ENCODE assay signal across 18 cellular contexts in the genomic region with DNA sequence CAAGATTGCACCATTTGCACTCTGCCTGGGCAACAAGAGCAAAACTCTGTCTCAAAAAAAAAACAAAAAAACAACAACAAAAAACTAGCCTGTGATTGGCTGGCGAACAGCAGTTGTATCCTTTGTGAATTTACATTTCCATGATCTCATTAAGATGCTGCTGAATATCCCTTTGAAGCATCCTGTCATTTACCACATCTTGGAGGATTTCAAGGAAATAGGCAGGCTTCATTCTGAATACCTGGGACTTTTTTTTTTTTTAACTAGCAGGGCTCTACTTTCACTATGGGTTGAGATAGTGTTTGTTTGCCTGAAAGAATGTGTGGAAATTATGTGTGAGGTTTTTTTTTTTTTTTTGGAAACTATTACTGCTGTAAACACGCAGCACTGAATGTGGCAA. TPM values are rescaled to one million over a fixed set of nuclear protein-coding genes. Genes with fewer than 3 reads are reported as not detected.
DNase-seq lines count a peak whose midpoint lies in the region; ATAC-seq and TF ChIP-seq lines count a peak whose summit lies in the region.
"Had no signal": no experiment of that assay in that cellular context is flagged by ENCODE, and none has a peak within 500 bp of the region (broad histone marks: within the 10 kb centered on the region; RNA-seq: fewer than 3 reads in every experiment).

No MANE protein-coding gene starts in this region.

- H3K4me3 ChIP-seq in SK-N-SH (ENCODE audit: low read depth in 2 of 2, low read length in 1 of 2): no peak overlapping the region
- H3K4me3 ChIP-seq: BLaER1 treated with 17β-estradiol and CSF1 and Interleukin-3, amounts not matched to agents 10 nM and 100 nM; GM23338 had no signal

- H3K27me3 ChIP-seq in SK-N-SH (ENCODE audit: insufficient read depth): no peaks in the 10 kb centered on the region
- H3K27me3 ChIP-seq: BLaER1 treated with 17β-estradiol and CSF1 and Interleukin-3, amounts not matched to agents 10 nM and 100 nM had no signal

- POLR2A ChIA-PET in activated naive CD8-positive, alpha-beta T cell treated with anti-CD3 and anti-CD28 coated beads, Interleukin-2, amount 10 ng/mL, durations not matched to agents 7 days and 5 days (lab: Charles Lee): no interaction called here
- POLR2A ChIA-PET in SK-N-SH (lab: Yijun Ruan, JAX): no interaction called here

- no peaks in the 10 kb centered on the region for H3F3A ChIP-seq in SK-N-SH (replicated peaks; ENCODE audit: insufficient read depth)

- TF ChIP-seq RAD21 in SK-N-SH (IDR thresholded peaks at IDR 0.05; ENCODE audit: low read length): no peak

- H2AFZ ChIP-seq in SK-N-SH (ENCODE audit: low read depth): no peak overlapping the region
- H2AFZ ChIP-seq: GM23338 had no signal

- H3K4me1 ChIP-seq in SK-N-SH (ENCODE audit: control insufficient read depth in 1 of 2, insufficient read depth in 2 of 2, low read depth in 1 of 2, low read length in 1 of 2): no peaks in the 10 kb centered on the region; a peak in 2 of 4 replicates

- peaks cover 26% of the 10 kb centered on the region for H3K4me1 Mint-ChIP-seq in activated T-cell treated with anti-CD3 and anti-CD28 coated beads, Interleukin-2, amount 50 U/mL, for 24 hours (ENCODE audit: low read depth)
- H3K4me1 Mint-ChIP-seq in natural killer cell treated with Interleukin-12 subunit alpha and Interleukin-12 subunit beta and Interleukin-15 and Interleukin-18, amount 100 ng/mL, for 72 hours (ENCODE audit: low read depth in 2 of 2): no peaks in the 10 kb centered on the region
- H3K4me1 Mint-ChIP-seq in natural killer cell: no peaks in the 10 kb centered on the region
- peaks cover 19% of the 10 kb centered on the region for H3K4me1 Mint-ChIP-seq in activated naive CD8-positive, alpha-beta T cell treated with anti-CD3 and anti-CD28 coated beads, Interleukin-2, amount 10 ng/mL, durations not matched to agents 7 days and 5 days
- peaks cover 53% of the 10 kb centered on the region for H3K4me1 Mint-ChIP-seq in stimulated activated naive CD8-positive, alpha-beta T cell treated with anti-CD3 and anti-CD28 coated beads, Interleukin-15, amount 100 ng/mL, for 72 hours
- H3K4me1 Mint-ChIP-seq: CD4-positive, CD25-positive, alpha-beta regulatory T cell had no signal

- DNase-seq in activated T-cell treated with anti-CD3 and anti-CD28 coated beads, Interleukin-2, amount 50 U/mL, for 24 hours: no peak
- DNase-seq in activated T-cell treated with anti-CD3 and anti-CD28 coated beads for 4 hours (no peak), natural killer cell (no peak), SK-N-SH (no peak), kidney tubule cell (ENCODE audit: low spot score) (no peak)
- peak; percentile 12 for DNase-seq in natural killer cell treated with Interleukin-12 subunit alpha and Interleukin-12 subunit beta and Interleukin-15 and Interleukin-18, amount 100 ng/mL, for 72 hours (ENCODE audit: low spot score)
- DNase-seq in activated naive CD8-positive, alpha-beta T cell treated with anti-CD3 and anti-CD28 coated beads, Interleukin-2, amount 10 ng/mL, durations not matched to agents 7 days and 5 days: no peak
- DNase-seq in stimulated activated naive CD8-positive, alpha-beta T cell treated with anti-CD3 and anti-CD28 coated beads, Interleukin-15, amount 100 ng/mL, for 72 hours: peak in 1 of 2 donors; percentile 32
- DNase-seq: ACHN, Calu3, DMS 273 treated with DMSO at 0.1 percent for 48 hours, DMS79, EL, H7 had no signal

- H4K20me1 ChIP-seq in SK-N-SH (ENCODE audit: insufficient read depth): no peaks in the 10 kb centered on the region
- H4K20me1 ChIP-seq: BLaER1 treated with 17β-estradiol and CSF1 and Interleukin-3, amounts not matched to agents 10 nM and 100 nM had no signal

- no peak for ATAC-seq in natural killer cell treated with Interleukin-12 subunit alpha and Interleukin-12 subunit beta and Interleukin-15 and Interleukin-18, amount 100 ng/mL, for 72 hours
- ATAC-seq in natural killer cell: no peak
- ATAC-seq in activated naive CD8-positive, alpha-beta T cell treated with anti-CD3 and anti-CD28 coated beads, Interleukin-2, amount 10 ng/mL, durations not matched to agents 7 days and 5 days (ENCODE audit: low read depth): peak; percentile 48
- ATAC-seq in stimulated activated naive CD8-positive, alpha-beta T cell treated with anti-CD3 and anti-CD28 coated beads, Interleukin-15, amount 100 ng/mL, for 72 hours: peak; percentile 82
- ATAC-seq: GM23338 had no signal

- H3K9me2 ChIP-seq in SK-N-SH: no peaks in the 10 kb centered on the region

- CTCF ChIA-PET in SK-N-SH (lab: Yijun Ruan, JAX): no interaction called here

- no peak overlapping the region for H3K4me2 ChIP-seq in SK-N-SH
- H3K4me2 ChIP-seq: GM23338 had no signal

- H3K27ac ChIP-seq in SK-N-SH (ENCODE audit: low read depth in 2 of 2, low read length in 1 of 2): no peak overlapping the region
- H3K27ac ChIP-seq: BLaER1 treated with 17β-estradiol and CSF1 and Interleukin-3, amounts not matched to agents 10 nM and 100 nM; HL-60 had no signal

- no peaks in the 10 kb centered on the region for H3K79me2 ChIP-seq in SK-N-SH (ENCODE audit: insufficient read depth)

- no peak overlapping the region for H3K9ac ChIP-seq in SK-N-SH
- H3K9ac ChIP-seq: BLaER1 treated with 17β-estradiol and CSF1 and Interleukin-3, amounts not matched to agents 10 nM and 100 nM had no signal

- TF ChIP-seq EP300 in SK-N-SH (IDR thresholded peaks at IDR 0.05; ENCODE audit: borderline replicate concordance in 1 of 2, low read depth in 1 of 2, low read length in 1 of 2): no peak

- intact Hi-C loops in natural killer cell (cut with micrococcal nuclease): no loop called here

- peak overlapping the region; percentile 64 for H3K27ac Mint-ChIP-seq in activated T-cell treated with anti-CD3 and anti-CD28 coated beads, Interleukin-2, amount 50 U/mL, for 24 hours
- no peak overlapping the region for H3K27ac Mint-ChIP-seq in natural killer cell treated with Interleukin-12 subunit alpha and Interleukin-12 subunit beta and Interleukin-15 and Interleukin-18, amount 100 ng/mL, for 72 hours
- H3K27ac Mint-ChIP-seq in natural killer cell: no peak overlapping the region
- H3K27ac Mint-ChIP-seq in activated naive CD8-positive, alpha-beta T cell treated with anti-CD3 and anti-CD28 coated beads, Interleukin-2, amount 10 ng/mL, durations not matched to agents 7 days and 5 days: peak overlapping the region; percentile 13
- peak overlapping the region; percentile 93 to 99 for H3K27ac Mint-ChIP-seq in stimulated activated naive CD8-positive, alpha-beta T cell treated with anti-CD3 and anti-CD28 coated beads, Interleukin-15, amount 100 ng/mL, for 72 hours
- H3K27ac Mint-ChIP-seq: CD4-positive, CD25-positive, alpha-beta regulatory T cell; GM23338 had no signal

- WGBS in SK-N-SH (ENCODE audit: low lambda C conversion rate): 97% methylated on average over 2 of the region's 2 CpGs

- H3K36me3 Mint-ChIP-seq in activated T-cell treated with anti-CD3 and anti-CD28 coated beads, Interleukin-2, amount 50 U/mL, for 24 hours (ENCODE audit: low read depth): peaks cover 15% of the 10 kb centered on the region
- H3K36me3 Mint-ChIP-seq in natural killer cell treated with Interleukin-12 subunit alpha and Interleukin-12 subunit beta and Interleukin-15 and Interleukin-18, amount 100 ng/mL, for 72 hours: no peaks in the 10 kb centered on the region
- H3K36me3 Mint-ChIP-seq in natural killer cell: no peaks in the 10 kb centered on the region
- H3K36me3 Mint-ChIP-seq in activated naive CD8-positive, alpha-beta T cell treated with anti-CD3 and anti-CD28 coated beads, Interleukin-2, amount 10 ng/mL, durations not matched to agents 7 days and 5 days: no peaks in the 10 kb centered on the region
- H3K36me3 Mint-ChIP-seq: CD4-positive, CD25-positive, alpha-beta regulatory T cell had no signal

- H3K9me3 Mint-ChIP-seq in activated T-cell treated with anti-CD3 and anti-CD28 coated beads, Interleukin-2, amount 50 U/mL, for 24 hours: no peaks in the 10 kb centered on the region
- H3K9me3 Mint-ChIP-seq in natural killer cell treated with Interleukin-12 subunit alpha and Interleukin-12 subunit beta and Interleukin-15 and Interleukin-18, amount 100 ng/mL, for 72 hours: no peaks in the 10 kb centered on the region
- no peaks in the 10 kb centered on the region for H3K9me3 Mint-ChIP-seq in natural killer cell
- H3K9me3 Mint-ChIP-seq in activated naive CD8-positive, alpha-beta T cell treated with anti-CD3 and anti-CD28 coated beads, Interleukin-2, amount 10 ng/mL, durations not matched to agents 7 days and 5 days: no peaks in the 10 kb centered on the region
- H3K9me3 Mint-ChIP-seq in stimulated activated naive CD8-positive, alpha-beta T cell treated with anti-CD3 and anti-CD28 coated beads, Interleukin-15, amount 100 ng/mL, for 72 hours: no peaks in the 10 kb centered on the region
- H3K9me3 Mint-ChIP-seq: GM23338 had no signal

- no peak overlapping the region for H3K4me3 Mint-ChIP-seq in activated T-cell treated with anti-CD3 and anti-CD28 coated beads, Interleukin-2, amount 50 U/mL, for 24 hours
- no peak overlapping the region for H3K4me3 Mint-ChIP-seq in natural killer cell treated with Interleukin-12 subunit alpha and Interleukin-12 subunit beta and Interleukin-15 and Interleukin-18, amount 100 ng/mL, for 72 hours
- no peak overlapping the region for H3K4me3 Mint-ChIP-seq in natural killer cell
- peak overlapping the region; percentile 38 for H3K4me3 Mint-ChIP-seq in activated naive CD8-positive, alpha-beta T cell treated with anti-CD3 and anti-CD28 coated beads, Interleukin-2, amount 10 ng/mL, durations not matched to agents 7 days and 5 days
- peak overlapping the region; percentile 51 to 79 for H3K4me3 Mint-ChIP-seq in stimulated activated naive CD8-positive, alpha-beta T cell treated with anti-CD3 and anti-CD28 coated beads, Interleukin-15, amount 100 ng/mL, for 72 hours
- H3K4me3 Mint-ChIP-seq: CD4-positive, CD25-positive, alpha-beta regulatory T cell; GM23338 had no signal

- peaks cover 0 to 10% of the 10 kb centered on the region in 2 experiments for H3K36me3 ChIP-seq in SK-N-SH (replicated peaks in 1 of 2; ENCODE audit: control insufficient read depth in 1 of 2, insufficient read depth in 2 of 2, low read length in 1 of 2)
- H3K36me3 ChIP-seq: BLaER1 treated with 17β-estradiol and CSF1 and Interleukin-3, amounts not matched to agents 10 nM and 100 nM had no signal

- no peaks in the 10 kb centered on the region for H3K9me3 ChIP-seq in SK-N-SH
- H3K9me3 ChIP-seq: BLaER1 treated with 17β-estradiol and CSF1 and Interleukin-3, amounts not matched to agents 10 nM and 100 nM had no signal

- no peak for TF ChIP-seq CTCF in natural killer cell (IDR thresholded peaks at IDR 0.05)
- no peak for TF ChIP-seq CTCF in SK-N-SH (IDR thresholded peaks at IDR 0.05)

- no peaks in the 10 kb centered on the region for H3K27me3 Mint-ChIP-seq in activated T-cell treated with anti-CD3 and anti-CD28 coated beads, Interleukin-2, amount 50 U/mL, for 24 hours
- H3K27me3 Mint-ChIP-seq in natural killer cell treated with Interleukin-12 subunit alpha and Interleukin-12 subunit beta and Interleukin-15 and Interleukin-18, amount 100 ng/mL, for 72 hours: peaks cover 8% of the 10 kb centered on the region in 2 donors
- no peaks in the 10 kb centered on the region for H3K27me3 Mint-ChIP-seq in natural killer cell (ENCODE audit: low read depth in 2 of 2)
- H3K27me3 Mint-ChIP-seq in activated naive CD8-positive, alpha-beta T cell treated with anti-CD3 and anti-CD28 coated beads, Interleukin-2, amount 10 ng/mL, durations not matched to agents 7 days and 5 days: no peaks in the 10 kb centered on the region
- H3K27me3 Mint-ChIP-seq in stimulated activated naive CD8-positive, alpha-beta T cell treated with anti-CD3 and anti-CD28 coated beads, Interleukin-15, amount 100 ng/mL, for 72 hours: no peaks in the 10 kb centered on the region

RNA-seq across cellular contexts. Expression of a gene that starts 49.6 kb away (rescaled TPM):
- 1,000 to 10,000 TPM in 1 of 2 donors, 100 to 1,000 TPM in 1; 623 to 1,027 TPM for total RNA-seq in natural killer cell treated with Interleukin-12 subunit alpha and Interleukin-12 subunit beta and Interleukin-15 and Interleukin-18, amount 100 ng/mL, for 72 hours
- total RNA-seq in natural killer cell: 100 to 1,000 TPM; 797 to 996 (median 940) TPM
- 1,000 to 10,000 TPM; 1,575 to 1,632 TPM for total RNA-seq in activated naive CD8-positive, alpha-beta T cell treated with anti-CD3 and anti-CD28 coated beads, Interleukin-2, amount 10 ng/mL, durations not matched to agents 7 days and 5 days
- 4,215 and 4,488 TPM in 2 replicates for polyA plus RNA-seq in SK-N-SH (2012; rRNA removed)
- polyA plus RNA-seq in SK-N-SH (2012; cell fraction: cytosol; rRNA removed): 6,617 and 9,342 TPM in 2 replicates
- polyA plus RNA-seq in SK-N-SH (2012; cell fraction: nucleus; rRNA removed): 1,034 and 1,501 TPM in 2 replicates

Comparison
In these comparisons a context has a peak if more than half of its experiments do, and no peak if none do; other contexts are left out.
1. H3K27ac Mint-ChIP-seq: peak in activated T-cell treated with anti-CD3 and anti-CD28 coated beads, Interleukin-2, amount 50 U/mL, for 24 hours (single experiment), activated naive CD8-positive, alpha-beta T cell treated with anti-CD3 and anti-CD28 coated beads, Interleukin-2, amount 10 ng/mL, durations not matched to agents 7 days and 5 days (single experiment) and stimulated activated naive CD8-positive, alpha-beta T cell treated with anti-CD3 and anti-CD28 coated beads, Interleukin-15, amount 100 ng/mL, for 72 hours (2 of 2); none in natural killer cell treated with Interleukin-12 subunit alpha and Interleukin-12 subunit beta and Interleukin-15 and Interleukin-18, amount 100 ng/mL, for 72 hours (0 of 2) and natural killer cell (0 of 2).
2. H3K4me3 Mint-ChIP-seq: peak in activated naive CD8-positive, alpha-beta T cell treated with anti-CD3 and anti-CD28 coated beads, Interleukin-2, amount 10 ng/mL, durations not matched to agents 7 days and 5 days (single experiment) and stimulated activated naive CD8-positive, alpha-beta T cell treated with anti-CD3 and anti-CD28 coated beads, Interleukin-15, amount 100 ng/mL, for 72 hours (2 of 2); none in activated T-cell treated with anti-CD3 and anti-CD28 coated beads, Interleukin-2, amount 50 U/mL, for 24 hours (single experiment), natural killer cell treated with Interleukin-12 subunit alpha and Interleukin-12 subunit beta and Interleukin-15 and Interleukin-18, amount 100 ng/mL, for 72 hours (single experiment) and natural killer cell (single experiment).
3. ATAC-seq: peak in activated naive CD8-positive, alpha-beta T cell treated with anti-CD3 and anti-CD28 coated beads, Interleukin-2, amount 10 ng/mL, durations not matched to agents 7 days and 5 days (single experiment) and stimulated activated naive CD8-positive, alpha-beta T cell treated with anti-CD3 and anti-CD28 coated beads, Interleukin-15, amount 100 ng/mL, for 72 hours (single experiment); none in natural killer cell treated with Interleukin-12 subunit alpha and Interleukin-12 subunit beta and Interleukin-15 and Interleukin-18, amount 100 ng/mL, for 72 hours (0 of 2) and natural killer cell (0 of 3).